Comparison of ENCODE assay signal across 1 cellular context in the genomic region with DNA sequence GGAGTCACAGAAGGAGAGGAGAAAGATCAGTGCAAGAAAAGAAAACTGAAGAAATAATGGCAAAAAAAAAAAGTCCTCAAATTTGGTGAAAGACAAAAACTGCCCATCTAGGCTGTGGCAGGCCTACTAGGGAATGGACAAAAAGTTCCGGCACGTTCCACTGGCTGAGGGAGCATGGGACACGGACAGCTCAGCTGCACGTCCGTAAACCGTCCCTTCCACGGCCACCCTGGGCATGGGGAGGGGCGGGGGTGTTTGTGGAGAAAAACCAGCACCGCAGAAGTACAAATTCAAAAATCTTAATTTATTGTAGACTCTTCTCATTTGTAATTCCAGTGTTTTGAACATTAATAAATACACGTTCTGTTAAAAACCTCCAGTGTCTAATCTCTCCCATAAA.
TF ChIP-seq lines count a peak whose summit lies in the region.

No MANE protein-coding gene starts in this region.

TF ChIP-seq in HepG2, 621 proteins besides CTCF, POLR2A, EP300 and RAD21 (continued from another document):
- TF ChIP-seq BCLAF1 (IDR thresholded peaks at IDR 0.05) (no peak), SETDB1 (CRISPR knock-in tag; IDR thresholded peaks at IDR 0.05; ENCODE audit: borderline replicate concordance) (no peak), ZNF558 (CRISPR knock-in tag; IDR thresholded peaks at IDR 0.05; ENCODE audit: borderline replicate concordance) (no peak), TSC22D2 (CRISPR knock-in tag; IDR thresholded peaks at IDR 0.05; ENCODE audit: borderline replicate concordance) (no peak), ZBTB7B (CRISPR knock-in tag; IDR thresholded peaks at IDR 0.05) (no peak), SMAD9 (CRISPR knock-in tag; IDR thresholded peaks at IDR 0.05) (no peak), ELF4 (CRISPR knock-in tag; IDR thresholded peaks at IDR 0.05; ENCODE audit: borderline replicate concordance) (no peak), ZGPAT (CRISPR knock-in tag; IDR thresholded peaks at IDR 0.05) (no peak), SP140L (CRISPR knock-in tag; IDR thresholded peaks at IDR 0.05; ENCODE audit: borderline replicate concordance) (no peak), HNRNPL (IDR thresholded peaks at IDR 0.05; ENCODE audit: low read depth, low read length) (no peak), ZNF776 (CRISPR knock-in tag; IDR thresholded peaks at IDR 0.05) (no peak), ZNF709 (CRISPR knock-in tag; IDR thresholded peaks at IDR 0.05) (no peak), GZF1 (CRISPR knock-in tag; IDR thresholded peaks at IDR 0.05) (no peak)
- TF ChIP-seq, protein P1, sequence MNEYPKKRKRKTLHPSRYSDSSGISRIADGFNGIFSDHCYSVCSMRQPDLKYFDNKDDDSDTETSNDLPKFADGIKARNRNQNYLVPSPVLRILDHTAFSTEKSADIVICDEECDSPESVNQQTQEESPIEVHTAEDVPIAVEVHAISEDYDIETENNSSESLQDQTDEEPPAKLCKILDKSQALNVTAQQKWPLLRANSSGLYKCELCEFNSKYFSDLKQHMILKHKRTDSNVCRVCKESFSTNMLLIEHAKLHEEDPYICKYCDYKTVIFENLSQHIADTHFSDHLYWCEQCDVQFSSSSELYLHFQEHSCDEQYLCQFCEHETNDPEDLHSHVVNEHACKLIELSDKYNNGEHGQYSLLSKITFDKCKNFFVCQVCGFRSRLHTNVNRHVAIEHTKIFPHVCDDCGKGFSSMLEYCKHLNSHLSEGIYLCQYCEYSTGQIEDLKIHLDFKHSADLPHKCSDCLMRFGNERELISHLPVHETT (CRISPR knock-in tag; conservative IDR thresholded peaks at IDR 0.05): no peak
